Comparison of ENCODE assay signal across 8 cellular contexts in the genomic region with DNA sequence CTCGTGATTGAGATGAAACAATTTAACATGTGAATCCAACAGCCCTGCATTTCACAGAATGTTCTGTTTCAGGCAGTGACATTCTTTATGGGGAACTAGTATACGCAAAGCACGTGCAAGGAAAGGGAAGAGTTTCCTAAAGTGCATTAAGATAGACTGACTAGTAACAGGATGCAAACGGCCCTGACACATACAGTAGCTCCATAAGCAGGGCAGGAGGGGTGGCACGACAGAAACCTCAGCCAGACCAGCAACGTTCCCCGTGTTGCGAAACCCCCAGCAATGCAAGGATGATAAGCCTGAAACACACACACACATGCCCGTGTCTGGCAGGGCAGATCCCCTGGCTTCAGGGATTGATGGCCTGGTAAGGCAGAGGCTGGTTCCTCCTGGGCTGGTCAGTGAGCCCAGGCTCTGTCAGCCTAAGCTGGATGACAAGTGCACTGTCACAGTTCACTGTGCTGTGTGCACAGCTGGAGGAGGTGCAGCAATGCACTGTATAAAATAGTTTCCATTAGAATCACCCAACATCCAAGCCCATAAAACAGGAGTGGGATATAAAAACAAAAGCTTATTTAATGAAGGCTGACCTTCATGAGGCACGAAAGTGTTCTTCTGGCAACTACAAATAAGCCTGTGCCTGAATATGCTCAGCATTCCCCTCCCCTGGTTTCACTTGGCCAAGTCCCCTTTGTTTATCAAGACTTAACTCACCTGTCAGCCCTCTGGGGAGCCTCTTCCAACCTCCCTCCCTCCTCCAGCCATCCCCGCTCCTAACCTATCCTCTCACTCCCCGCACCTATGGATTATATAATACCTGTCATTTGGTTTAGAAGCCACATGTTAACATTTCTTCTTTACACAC.
DNase-seq lines count a peak whose midpoint lies in the region; ATAC-seq and TF ChIP-seq lines count a peak whose summit lies in the region.

No MANE protein-coding gene starts in this region.

- H3K4me1 ChIP-seq in MM.1S (ENCODE audit: low read length), result peaks cover 52% of the 10 kb centered on the region

- H3F3A ChIP-seq in MM.1S (ENCODE audit: insufficient read depth, low read length), result peaks cover 18% of the 10 kb centered on the region; the same call in 1 of the 2 replicates

- H3K9me2 ChIP-seq in MM.1S (replicated peaks; ENCODE audit: insufficient read depth, low read length), result no peaks in the 10 kb centered on the region

- no peaks in the 10 kb centered on the region for H4K20me1 ChIP-seq in MM.1S (ENCODE audit: insufficient read depth, low read length)

- H3K4me2 ChIP-seq in MM.1S (ENCODE audit: low read depth, low read length), result peak overlapping the region; percentile 59; the same call in 1 of the 2 replicates

- H2AFZ ChIP-seq in MM.1S (ENCODE audit: low read length), result peak overlapping the region; percentile 69

- no peak overlapping the region for H3K4me3 ChIP-seq in MM.1S (ENCODE audit: low read length)
- no peak overlapping the region for H3K4me3 ChIP-seq in brain microvascular endothelial cell (ENCODE audit: low read depth, low read length)

- no peaks in the 10 kb centered on the region for H3K9me3 ChIP-seq in MM.1S (replicated peaks; ENCODE audit: insufficient read depth, low read length)

- DNase-seq in AML-193 (lab: John Stamatoyannopoulos, UW), result peak; percentile 89 to 94
- DNase-seq in MM.1S, result peak; percentile 49
- DNase-seq in brain microvascular endothelial cell, result peak; percentile 72
- DNase-seq in medulla oblongata (ENCODE audit: extremely low spot score), result peak; percentile 33
- no peak for DNase-seq in LoVo (ENCODE audit: low spot score)

- no peaks in the 10 kb centered on the region for H3K36me3 ChIP-seq in MM.1S (replicated peaks; ENCODE audit: insufficient read depth, low read length)
- H3K36me3 ChIP-seq in brain microvascular endothelial cell (replicated peaks), result no peaks in the 10 kb centered on the region

- H3K27me3 ChIP-seq in MM.1S (replicated peaks; ENCODE audit: insufficient read depth, low read length) (no peaks in the 10 kb centered on the region), brain microvascular endothelial cell (replicated peaks) (no peaks in the 10 kb centered on the region)

- H3K9ac ChIP-seq in MM.1S (ENCODE audit: low read length), result peak overlapping the region; percentile 26; the same call in 1 of the 2 replicates

- H3K27ac ChIP-seq in MM.1S (ENCODE audit: low read length) (peak overlapping the region; percentile 52; the same call in 1 of the 2 replicates), brain microvascular endothelial cell (no peak overlapping the region)

- TF ChIP-seq CTCF in MM.1S (IDR thresholded peaks at IDR 0.05; ENCODE audit: low read length), result no peak
- no peak for TF ChIP-seq CTCF in brain microvascular endothelial cell (IDR thresholded peaks at IDR 0.05; ENCODE audit: low read depth, low read length, missing control alignments)

- ATAC-seq in GM21825 (IDR thresholded peaks at IDR 0.05; ENCODE audit: unreplicated experiment), result no peak
- no peak for ATAC-seq in HG03460 (IDR thresholded peaks at IDR 0.05; ENCODE audit: unreplicated experiment)
- no peak for ATAC-seq in HG03439 (IDR thresholded peaks at IDR 0.05; ENCODE audit: unreplicated experiment)

- no peaks in the 10 kb centered on the region for H3K79me2 ChIP-seq in MM.1S (ENCODE audit: low read length)

- in situ Hi-C loops in brain microvascular endothelial cell (cut with HindIII; ENCODE audit: low pct_ligation_motif_present, low sequenced_read_pairs), result no loop called here
